ENCODE assay signal across 8 cellular contexts in the genomic region with DNA sequence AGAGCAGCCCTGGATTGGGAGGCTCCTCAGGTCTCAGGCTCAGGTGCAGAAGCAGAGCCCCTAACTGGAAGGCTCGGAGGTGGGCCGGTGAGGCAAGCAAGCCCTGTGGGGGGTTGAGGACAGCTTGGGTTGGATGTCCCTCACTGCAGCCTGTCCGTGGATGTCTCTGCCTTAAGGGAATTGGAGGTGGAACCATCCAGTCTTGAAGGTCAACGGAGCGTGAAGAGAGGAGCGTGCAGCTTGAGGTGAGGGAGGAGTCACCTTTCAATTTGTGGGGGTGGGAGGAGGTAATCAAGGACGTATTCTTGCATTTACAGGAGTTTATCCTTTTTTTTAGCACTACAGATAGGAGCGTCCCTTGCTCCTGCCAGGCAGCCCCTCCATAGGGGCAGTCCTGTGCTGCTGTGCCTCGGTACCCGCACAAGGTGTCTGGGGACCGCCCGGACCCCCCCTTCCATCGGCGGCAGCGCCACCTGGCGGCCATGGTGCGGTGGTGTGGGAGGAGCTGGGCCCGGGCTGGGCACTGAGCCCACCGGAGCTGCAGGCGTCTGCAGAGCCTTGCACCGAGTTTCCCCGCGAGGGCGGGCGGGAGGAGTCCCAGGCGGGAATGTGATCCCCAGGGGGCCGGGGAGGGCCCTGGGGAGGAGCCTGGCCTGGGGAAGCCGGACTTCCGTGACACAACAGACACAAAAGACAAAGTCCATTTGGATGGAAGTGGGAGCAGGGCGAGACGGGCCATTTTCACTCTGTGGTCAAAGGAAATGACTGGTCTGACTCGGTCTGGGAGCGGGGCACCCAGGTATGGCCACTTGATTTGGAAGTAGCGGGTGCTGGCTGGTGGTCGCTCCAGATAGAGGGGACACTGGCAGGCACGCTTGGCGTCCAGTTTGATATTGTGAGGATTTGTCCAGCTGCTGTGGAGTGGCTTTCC.
A peak's percentile ranks its signal among the peaks of the same experiment; 100 is the strongest.
DNase-seq lines count a peak whose midpoint lies in the region; ATAC-seq and TF ChIP-seq lines count a peak whose summit lies in the region.

No MANE protein-coding gene starts in this region.

- H3K27ac ChIP-seq in DOHH2 (ENCODE audit: low read depth, low read length), result no peak overlapping the region

- H3F3A ChIP-seq in DOHH2 (ENCODE audit: control insufficient read depth, insufficient read depth), result peaks cover 7% of the 10 kb centered on the region; the same call in 1 of the 2 replicates

- H3K9me2 ChIP-seq in DOHH2 (replicated peaks; ENCODE audit: control insufficient read depth, low read length), result no peaks in the 10 kb centered on the region

- H3K4me3 ChIP-seq in DOHH2 (ENCODE audit: low read length), result peak overlapping the region; percentile 52
- peak overlapping the region; percentile 32 for H3K4me3 ChIP-seq in epithelial cell of esophagus (ENCODE audit: low read length)
- H3K4me3 ChIP-seq in mucosa of stomach (ENCODE audit: low read length), result peak overlapping the region; percentile 15

- H3K4me2 ChIP-seq in DOHH2 (ENCODE audit: low read length), result peak overlapping the region; percentile 62

- DNase-seq in NCI-H82 treated with DMSO at 0.1 percent for 48 hours (lab: John Stamatoyannopoulos, UW; ENCODE audit: unreplicated experiment), result peak; percentile 34
- peak; percentile 62 for DNase-seq in activated T-cell treated with anti-CD3 and anti-CD28 coated beads for 24 hours (ENCODE audit: low read depth)
- peak; percentile 41 for DNase-seq in epithelial cell of esophagus (ENCODE audit: low read depth)
- peak; percentile 67 for DNase-seq in stimulated activated CD8-positive, alpha-beta memory T cell treated with anti-CD3 and anti-CD28 coated beads, Interleukin-4, amount 100 ng/mL, for 24 hours (ENCODE audit: low read depth)

- 0 out of 2 replicates have a peak, but pooled peaks cover 2% of the 10 kb centered on the region for H4K20me1 ChIP-seq in DOHH2 (ENCODE audit: control insufficient read depth, insufficient read depth, low read depth, low read length)

- peak overlapping the region; percentile 67 for H3K9ac ChIP-seq in mucosa of stomach (ENCODE audit: low read length)

- H3K4me1 ChIP-seq in DOHH2 (ENCODE audit: control insufficient read depth, low read length) (peaks cover 50% of the 10 kb centered on the region), mucosa of stomach (ENCODE audit: control insufficient read depth, insufficient read depth, low read length) (peaks cover 59% of the 10 kb centered on the region)

- H3K27me3 ChIP-seq in DOHH2 (ENCODE audit: control insufficient read depth, low read length) (peaks cover 56% of the 10 kb centered on the region), mucosa of stomach (ENCODE audit: control insufficient read depth, insufficient read depth, low read length) (peaks cover 54% of the 10 kb centered on the region)

- H3K9me3 ChIP-seq in DOHH2 (ENCODE audit: control insufficient read depth, insufficient read depth, low read length) (no peaks in the 10 kb centered on the region), mucosa of stomach (ENCODE audit: control insufficient read depth, low read length) (no peaks in the 10 kb centered on the region)

- ATAC-seq in HG03045 (IDR thresholded peaks at IDR 0.05; ENCODE audit: unreplicated experiment), result peak; percentile 58
- ATAC-seq in GM21717 (IDR thresholded peaks at IDR 0.05; ENCODE audit: unreplicated experiment), result no peak

- H3K79me2 ChIP-seq in DOHH2 (ENCODE audit: control insufficient read depth, low read length), result no peaks in the 10 kb centered on the region

- H3K36me3 ChIP-seq in DOHH2 (ENCODE audit: control insufficient read depth, low read length) (no peaks in the 10 kb centered on the region), mucosa of stomach (ENCODE audit: control insufficient read depth, insufficient read depth, low read length) (no peaks in the 10 kb centered on the region)

- TF ChIP-seq CTCF in DOHH2 (IDR thresholded peaks at IDR 0.05; ENCODE audit: low read depth, low read length, poor library complexity, severe bottlenecking) (peak; percentile 98), epithelial cell of esophagus (IDR thresholded peaks at IDR 0.05; ENCODE audit: insufficient read depth, low read depth, low read length, missing control alignments) (peak; percentile 75)
